In genomic region chr1:101438359-101438758, GRCh38 we compare ENCODE assay signal across 1 cellular context.
TF ChIP-seq lines count a peak whose summit lies in the region.

No MANE protein-coding gene starts in this region.

TF ChIP-seq in HCT116, 20 proteins besides CTCF, POLR2A, EP300 and RAD21 (continued from another document):
- TF ChIP-seq REST (IDR thresholded peaks at IDR 0.05; ENCODE audit: low read depth) (no peak), SIN3A (IDR thresholded peaks at IDR 0.05; ENCODE audit: low read depth) (no peak), CEBPB (IDR thresholded peaks at IDR 0.05; ENCODE audit: low read depth) (no peak), EZH2 (IDR thresholded peaks at IDR 0.05) (no peak), YY1 (IDR thresholded peaks at IDR 0.05; ENCODE audit: extremely low read depth, insufficient replicate concordance, low read depth, low read length) (no peak), TCF7L2 (IDR thresholded peaks at IDR 0.05; ENCODE audit: borderline replicate concordance, extremely low read depth, insufficient read depth, insufficient read length) (no peak), ZNF274 (IDR thresholded peaks at IDR 0.05; ENCODE audit: low read depth, low read length) (no peak), EZH2phosphoT487 (IDR thresholded peaks at IDR 0.05; ENCODE audit: borderline replicate concordance) (no peak), MAX (IDR thresholded peaks at IDR 0.05) (no peak)
